22 cellular contexts compared by ENCODE assay signal in genomic region chr3:129739613-129740012, GRCh38.
"Had no signal": no experiment of that assay in that cellular context is flagged by ENCODE, and none has a peak within 500 bp of the region (broad histone marks: within the 10 kb centered on the region; RNA-seq: fewer than 3 reads in every experiment).

No MANE protein-coding gene starts in this region.

- H3K9me3 ChIP-seq: prostate gland, spleen, testis, tibial artery, upper lobe of left lung had no signal

- H3K4me1 Mint-ChIP-seq: nephron progenitor cell had no signal

- H3K27me3 ChIP-seq: dorsolateral prefrontal cortex, spleen, testis, tibial artery, upper lobe of left lung had no signal

- ATAC-seq: naive thymus-derived CD4-positive, alpha-beta T cell; right cardiac atrium; stimulated activated memory B cell treated with anti-CD40 and anti-IgM and Interleukin-4, amounts not matched to agents 10 μg/mL and 1 μg/mL and 100 μg/mL, for 72 hours; stimulated activated naive CD8-positive, alpha-beta T cell treated with anti-CD3 and anti-CD28 coated beads, Interleukin-15, Interleukin-2, amounts not matched to agents 100 U/mL and 50 U/mL, for 24 hours had no signal

- H3K4me1 ChIP-seq: prostate gland, tibial artery, upper lobe of left lung had no signal

- H3K27ac ChIP-seq: dorsolateral prefrontal cortex, prostate gland, testis, tibial artery, upper lobe of left lung had no signal

- H3K27ac Mint-ChIP-seq: stimulated activated memory B cell treated with anti-CD40 and anti-IgM and Interleukin-4, amounts not matched to agents 10 μg/mL and 1 μg/mL and 100 μg/mL, for 72 hours had no signal

- H3K27me3 Mint-ChIP-seq: naive thymus-derived CD4-positive, alpha-beta T cell; stimulated activated memory B cell treated with anti-CD40 and anti-IgM and Interleukin-4, amounts not matched to agents 10 μg/mL and 1 μg/mL and 100 μg/mL, for 72 hours had no signal

- H3K9me3 Mint-ChIP-seq: naive thymus-derived CD4-positive, alpha-beta T cell; nephron progenitor cell; stimulated activated memory B cell treated with anti-CD40 and anti-IgM and Interleukin-4, amounts not matched to agents 10 μg/mL and 1 μg/mL and 100 μg/mL, for 72 hours had no signal

- H3K4me3 Mint-ChIP-seq: naive thymus-derived CD4-positive, alpha-beta T cell; nephron progenitor cell; stimulated activated memory B cell treated with anti-CD40 and anti-IgM and Interleukin-4, amounts not matched to agents 10 μg/mL and 1 μg/mL and 100 μg/mL, for 72 hours had no signal

- FAIRE-seq: colon, frontal cortex, keratinocyte, urothelium cell line had no signal

- H3K36me3 ChIP-seq: prostate gland, spleen, tibial artery, upper lobe of left lung had no signal

- H3K4me3 ChIP-seq: dorsolateral prefrontal cortex, prostate gland, skin epidermis, spleen, testis, tibial artery, upper lobe of left lung had no signal

- DNase-seq: dorsolateral prefrontal cortex; effector CD4-positive, alpha-beta T cell; mesendoderm; midbrain; naive thymus-derived CD4-positive, alpha-beta T cell; nephron progenitor cell; nucleus accumbens; right cardiac atrium; spleen; stimulated activated CD4-positive, alpha-beta T cell treated with anti-CD3 and anti-CD28 coated beads, Interleukin-4, amount 100 ng/mL, for 4 hours; stimulated activated naive CD8-positive, alpha-beta T cell treated with anti-CD3 and anti-CD28 coated beads, Interleukin-15, Interleukin-2, amounts not matched to agents 100 U/mL and 50 U/mL, for 24 hours; substantia nigra; testis; tibial artery; upper lobe of left lung had no signal
